In genomic region chr10:60534791-60535389, GRCh38 we compare ENCODE assay signal across 16 cellular contexts.
A peak's percentile ranks its signal among the peaks of the same experiment; 100 is the strongest.
DNase-seq lines count a peak whose midpoint lies in the region; ATAC-seq and TF ChIP-seq lines count a peak whose summit lies in the region.
"Had no signal": no experiment of that assay in that cellular context is flagged by ENCODE, and none has a peak within 500 bp of the region (broad histone marks: within the 10 kb centered on the region; RNA-seq: fewer than 3 reads in every experiment).

No MANE protein-coding gene starts in this region.

- no peak for DNase-seq in NCI-H748 treated with DMSO at 0.1 percent for 48 hours (lab: John Stamatoyannopoulos, UW)
- DNase-seq in HK-2 (ENCODE audit: unreplicated experiment), result no peak
- no peak for DNase-seq in activated CD8-positive, alpha-beta T cell treated with anti-CD3 and anti-CD28 coated beads for 36 hours
- DNase-seq: activated CD4-positive, alpha-beta T cell treated with anti-CD3 and anti-CD28 coated beads for 4 hours; CD8-positive, alpha-beta memory T cell; NCI-H187; NCI-H524 had no signal

- H3K36me3 Mint-ChIP-seq in activated CD8-positive, alpha-beta T cell treated with anti-CD3 and anti-CD28 coated beads for 36 hours (ENCODE audit: low read depth), result no peaks in the 10 kb centered on the region

- no peak overlapping the region for H3K27ac Mint-ChIP-seq in activated CD8-positive, alpha-beta T cell treated with anti-CD3 and anti-CD28 coated beads for 36 hours
- H3K27ac Mint-ChIP-seq: CD8-positive, alpha-beta memory T cell; nephron; T-helper 1 cell treated with Interleukin-12 subunit alpha and Interleukin-12 subunit beta and Interleukin-4 antibody, amounts not matched to agents 30 μg/mL and 1 μg/mL, for 36 hours had no signal

- peak; percentile 66 for ATAC-seq in GM18498 (IDR thresholded peaks at IDR 0.05; ENCODE audit: unreplicated experiment)
- peak; percentile 76 for ATAC-seq in GM19463 (IDR thresholded peaks at IDR 0.05; ENCODE audit: unreplicated experiment)
- ATAC-seq in HG03378 (IDR thresholded peaks at IDR 0.05; ENCODE audit: unreplicated experiment), result peak; percentile 69
- no peak for ATAC-seq in HG03439 (IDR thresholded peaks at IDR 0.05; ENCODE audit: unreplicated experiment)
- ATAC-seq in activated CD8-positive, alpha-beta T cell treated with anti-CD3 and anti-CD28 coated beads for 36 hours, result no peak
- ATAC-seq: sciatic nerve had no signal

- no peaks in the 10 kb centered on the region for H3K9me3 Mint-ChIP-seq in activated CD8-positive, alpha-beta T cell treated with anti-CD3 and anti-CD28 coated beads for 36 hours
- H3K9me3 Mint-ChIP-seq: CD8-positive, alpha-beta memory T cell; nephron; T-helper 1 cell treated with Interleukin-12 subunit alpha and Interleukin-12 subunit beta and Interleukin-4 antibody, amounts not matched to agents 30 μg/mL and 1 μg/mL, for 36 hours had no signal

- POLR2A ChIA-PET in activated CD8-positive, alpha-beta T cell treated with anti-CD3 and anti-CD28 coated beads for 36 hours (lab: Charles Lee), result no interaction called here

- intact Hi-C loops in activated CD8-positive, alpha-beta T cell treated with anti-CD3 and anti-CD28 coated beads for 36 hours (cut with micrococcal nuclease), result no loop called here

- H3K27ac ChIP-seq in cingulate gyrus (ENCODE audit: low read depth, low read length), result peak overlapping the region; percentile 21
- H3K27ac ChIP-seq: RWPE1 had no signal

- TF ChIP-seq CTCF in activated CD8-positive, alpha-beta T cell treated with anti-CD3 and anti-CD28 coated beads for 36 hours (IDR thresholded peaks at IDR 0.05), result no peak

- peaks cover 24% of the 10 kb centered on the region for H3K4me1 Mint-ChIP-seq in activated CD8-positive, alpha-beta T cell treated with anti-CD3 and anti-CD28 coated beads for 36 hours (ENCODE audit: low read depth)

- no peak overlapping the region for H3K4me3 Mint-ChIP-seq in activated CD8-positive, alpha-beta T cell treated with anti-CD3 and anti-CD28 coated beads for 36 hours
- H3K4me3 Mint-ChIP-seq: CD8-positive, alpha-beta memory T cell; nephron; T-helper 1 cell treated with Interleukin-12 subunit alpha and Interleukin-12 subunit beta and Interleukin-4 antibody, amounts not matched to agents 30 μg/mL and 1 μg/mL, for 36 hours had no signal

- CTCF ChIA-PET in activated CD8-positive, alpha-beta T cell treated with anti-CD3 and anti-CD28 coated beads for 36 hours (lab: Charles Lee), result no interaction called here

- H3K27me3 Mint-ChIP-seq in activated CD8-positive, alpha-beta T cell treated with anti-CD3 and anti-CD28 coated beads for 36 hours, result no peaks in the 10 kb centered on the region
- H3K27me3 Mint-ChIP-seq: CD8-positive, alpha-beta memory T cell had no signal

Comparison
In these comparisons a context has a peak if more than half of its experiments do, and no peak if none do; other contexts are left out.
1. ATAC-seq: peak in GM18498 (single experiment), GM19463 (single experiment) and HG03378 (single experiment); none in HG03439 (single experiment) and activated CD8-positive, alpha-beta T cell treated with anti-CD3 and anti-CD28 coated beads for 36 hours (single experiment).